Comparison of ENCODE assay signal across 8 cellular contexts in the genomic region with DNA sequence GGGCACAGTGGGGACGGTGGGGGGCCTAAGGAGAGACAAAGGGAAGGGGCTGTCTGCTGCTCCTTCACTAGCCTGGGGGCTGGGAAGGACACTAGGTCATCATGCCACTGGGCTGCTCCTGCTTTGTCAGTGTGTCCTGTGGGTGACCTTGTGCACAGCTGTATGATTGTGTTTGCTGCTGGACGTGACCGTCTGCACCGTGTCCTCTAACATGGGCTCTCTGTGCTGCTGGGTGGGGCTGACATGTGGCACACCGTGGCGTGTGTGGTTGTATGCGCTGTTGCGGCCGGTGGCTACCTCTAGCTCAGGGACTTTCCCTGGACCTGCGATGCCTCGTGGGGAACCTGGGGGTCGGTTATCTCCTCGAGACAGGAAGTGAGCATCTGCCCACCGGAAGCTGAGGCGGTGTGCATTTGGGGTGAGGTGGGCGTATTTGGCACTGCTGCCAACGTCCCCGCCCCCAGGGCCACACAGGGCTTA. TPM values are rescaled to one million over a fixed set of nuclear protein-coding genes. Genes with fewer than 3 reads are reported as not detected.
DNase-seq lines count a peak whose midpoint lies in the region; ATAC-seq and TF ChIP-seq lines count a peak whose summit lies in the region.

No MANE protein-coding gene starts in this region.

- peak overlapping the region; percentile 99 for H3K4me3 Mint-ChIP-seq in endothelial cell (ENCODE audit: unreplicated experiment)

- peaks cover 21% of the 10 kb centered on the region for H3K36me3 Mint-ChIP-seq in endothelial cell (ENCODE audit: low read depth, unreplicated experiment)

- H3K4me1 Mint-ChIP-seq in endothelial cell (ENCODE audit: unreplicated experiment), result peaks cover 43% of the 10 kb centered on the region

- H3K9me3 ChIP-seq in ES-I3 (ENCODE audit: control insufficient read depth, insufficient read depth, low read length), result no peaks in the 10 kb centered on the region

- H3K9ac ChIP-seq in ES-I3 (ENCODE audit: low read depth, low read length), result peak overlapping the region; percentile 60

- DNase-seq in activated CD4-positive, CD25-positive, alpha-beta regulatory T cell treated with anti-CD3 and anti-CD28 coated beads, Interleukin-2, amount 50 U/mL, for 72 hours, result peak; percentile 58
- no peak for DNase-seq in endothelial cell (ENCODE audit: low spot score)
- DNase-seq in stimulated activated CD8-positive, alpha-beta memory T cell treated with anti-CD3 and anti-CD28 coated beads, Interleukin-4, amount 100 ng/mL, for 4 hours (ENCODE audit: low read depth in 2 of 2, low spot score in 1 of 2), result peak; percentile 63 to 81
- DNase-seq in occipital lobe (lab: John Stamatoyannopoulos, UW), result no peak

- ATAC-seq in HG02763 (IDR thresholded peaks at IDR 0.05; ENCODE audit: unreplicated experiment) (peak; percentile 28), GM19397 (IDR thresholded peaks at IDR 0.05; ENCODE audit: unreplicated experiment) (no peak), HG02970 (IDR thresholded peaks at IDR 0.05; ENCODE audit: low FRiP score, unreplicated experiment) (no peak)

- no peaks in the 10 kb centered on the region for H3K9me3 Mint-ChIP-seq in endothelial cell (ENCODE audit: unreplicated experiment)

- no peak for TF ChIP-seq CTCF in endothelial cell (IDR thresholded peaks at IDR 0.05; ENCODE audit: unreplicated experiment)

- H3K4me1 ChIP-seq in ES-I3 (ENCODE audit: insufficient read depth, low read length), result peaks cover 28% of the 10 kb centered on the region

- H3K27me3 Mint-ChIP-seq in endothelial cell (ENCODE audit: unreplicated experiment), result peaks cover 25% of the 10 kb centered on the region

- peak overlapping the region; percentile 95 for H3K27ac Mint-ChIP-seq in endothelial cell (ENCODE audit: unreplicated experiment)

- H3K36me3 ChIP-seq in ES-I3 (ENCODE audit: insufficient read depth, low read length), result no peaks in the 10 kb centered on the region; the same call in 1 of the 2 replicates

RNA-seq across cellular contexts. Expression of gene N4BP3, which starts 3.1 kb away (rescaled TPM):
- 107 TPM for total RNA-seq in endothelial cell (ENCODE audit: unreplicated experiment)
- 8.0 TPM for total RNA-seq in occipital lobe

RNA-seq across cellular contexts. Expression of gene RMND5B, which starts 14.4 kb away (rescaled TPM):
- total RNA-seq in endothelial cell (ENCODE audit: unreplicated experiment) (70.4 TPM), occipital lobe (19.3 TPM)

RNA-seq across cellular contexts. Expression of gene NHP2, which starts 37.2 kb away (rescaled TPM):
- total RNA-seq in endothelial cell (ENCODE audit: unreplicated experiment) (84.7 TPM), occipital lobe (62.2 TPM)

Comparison
In these comparisons a context has a peak if more than half of its experiments do, and no peak if none do; other contexts are left out.
1. DNase-seq: peak in activated CD4-positive, CD25-positive, alpha-beta regulatory T cell treated with anti-CD3 and anti-CD28 coated beads, Interleukin-2, amount 50 U/mL, for 72 hours (single experiment) and stimulated activated CD8-positive, alpha-beta memory T cell treated with anti-CD3 and anti-CD28 coated beads, Interleukin-4, amount 100 ng/mL, for 4 hours (2 of 2); none in endothelial cell (single experiment) and occipital lobe (single experiment).
2. RNA of gene N4BP3, which starts 3.1 kb away (total RNA-seq): 107 TPM in endothelial cell (single experiment); 8.0 TPM in occipital lobe (single experiment); every median in the first group is over 10 times any median in the second.